29 cellular contexts compared by ENCODE assay signal in genomic region chr10:619710-620109, GRCh38.
DNase-seq lines count a peak whose midpoint lies in the region; ATAC-seq and TF ChIP-seq lines count a peak whose summit lies in the region.
"Had no signal": no experiment of that assay in that cellular context is flagged by ENCODE, and none has a peak within 500 bp of the region (broad histone marks: within the 10 kb centered on the region; RNA-seq: fewer than 3 reads in every experiment).

No MANE protein-coding gene starts in this region.

- TF ChIP-seq CTCF in OCI-LY1 (IDR thresholded peaks at IDR 0.05; ENCODE audit: low read length) (no peak), glutamatergic neuron (IDR thresholded peaks at IDR 0.05; ENCODE audit: partially characterized antibody, unreplicated experiment) (no peak), psoas muscle (IDR thresholded peaks at IDR 0.05) (no peak)
- no peak for TF ChIP-seq CTCF in activated CD8-positive, alpha-beta T cell treated with anti-CD3 and anti-CD28 coated beads for 36 hours (IDR thresholded peaks at IDR 0.05)

- H3K4me3 ChIP-seq in BLaER1 treated with 17β-estradiol and CSF1 and Interleukin-3, amounts not matched to agents 10 nM and 100 nM, result no peak overlapping the region
- H3K4me3 ChIP-seq in OCI-LY1 (ENCODE audit: low read depth, low read length, poor library complexity, severe bottlenecking) (no peak overlapping the region), psoas muscle (no peak overlapping the region)
- H3K4me3 ChIP-seq: ascending aorta, HAP-1 had no signal

- intact Hi-C loops in psoas muscle (cut with DNase I), result loop anchor here (5.0 to 10.0 kb wide), 2 partner anchors 63 to 165 kb away; no protein-coding TSS in a partner anchor
- intact Hi-C loops in activated CD8-positive, alpha-beta T cell treated with anti-CD3 and anti-CD28 coated beads for 36 hours (cut with micrococcal nuclease), result no loop called here

- 80 to 93% (median 82%) methylated on average over 12 of the region's 12 CpGs for WGBS in psoas muscle, 3 donors

- H3K4me1 Mint-ChIP-seq in glutamatergic neuron (ENCODE audit: low read depth, unreplicated experiment), result peaks cover 80% of the 10 kb centered on the region
- peaks cover 2% of the 10 kb centered on the region for H3K4me1 Mint-ChIP-seq in activated CD8-positive, alpha-beta T cell treated with anti-CD3 and anti-CD28 coated beads for 36 hours (ENCODE audit: low read depth)
- H3K4me1 Mint-ChIP-seq: activated T-helper 17 cell treated with anti-CD3 and anti-CD28 coated beads, Interleukin-2, amount 50 U/mL, for 72 hours had no signal

- DNase-seq in glutamatergic neuron, result no peak
- no peak for DNase-seq in psoas muscle
- DNase-seq in KBM-7, result no peak
- no peak for DNase-seq in activated CD8-positive, alpha-beta T cell treated with anti-CD3 and anti-CD28 coated beads for 36 hours
- DNase-seq: activated CD4-positive, alpha-beta T cell treated with anti-CD3 and anti-CD28 coated beads, Interleukin-2, amount 50 U/mL, for 4 hours; activated CD8-positive, alpha-beta memory T cell treated with anti-CD3 and anti-CD28 coated beads, Interleukin-2, amount 50 U/mL, for 48 hours; central memory CD4-positive, alpha-beta T cell; EL; kidney glomerular epithelial cell; mesenchymal stem cell; naive thymus-derived CD4-positive, alpha-beta T cell; NCI-H1105 treated with DMSO at 0.1 percent for 48 hours; NCI-H2029 treated with DMSO at 0.1 percent for 48 hours; NCI-H345; SK-N-SH; stimulated activated CD4-positive, alpha-beta T cell treated with anti-CD3 and anti-CD28 coated beads, Interleukin-2, amount 100 ng/mL, for 48 hours; stimulated activated naive CD4-positive, alpha-beta T cell treated with Interleukin-2 at 50 U/mL for 16 hours had no signal

- CTCF ChIA-PET in activated CD8-positive, alpha-beta T cell treated with anti-CD3 and anti-CD28 coated beads for 36 hours (lab: Charles Lee), result no interaction called here

- H3K27me3 Mint-ChIP-seq in glutamatergic neuron (ENCODE audit: unreplicated experiment), result peaks cover 31% of the 10 kb centered on the region
- H3K27me3 Mint-ChIP-seq in activated CD8-positive, alpha-beta T cell treated with anti-CD3 and anti-CD28 coated beads for 36 hours, result peaks cover 26% of the 10 kb centered on the region

- no peak overlapping the region for H3K27ac Mint-ChIP-seq in glutamatergic neuron (ENCODE audit: unreplicated experiment)
- no peak overlapping the region for H3K27ac Mint-ChIP-seq in activated CD8-positive, alpha-beta T cell treated with anti-CD3 and anti-CD28 coated beads for 36 hours
- H3K27ac Mint-ChIP-seq: activated naive CD8-positive, alpha-beta T cell; activated T-helper 17 cell treated with anti-CD3 and anti-CD28 coated beads, Interleukin-2, amount 50 U/mL, for 72 hours; dendritic cell treated with granulocyte-macrophage colony-stimulating factor and Interleukin-4, amounts not matched to agents 40 ng/mL and 50 ng/mL, for 4 days; naive thymus-derived CD4-positive, alpha-beta T cell; T-helper 2 cell treated with Interferon-gamma antibody and Interleukin-4, amounts not matched to agents 5 μg/mL and 100 μg/mL, for 36 hours; WTC11 had no signal

- in situ Hi-C loops in KBM-7 (cut with MboI; ENCODE audit: low pct_unique_long_range_greater_than_20kb, low sequenced_read_pairs), result no loop called here

- H3F3A ChIP-seq in OCI-LY1 (ENCODE audit: insufficient read depth, low read length), result no peaks in the 10 kb centered on the region

- H3K9ac ChIP-seq in BLaER1 treated with 17β-estradiol and CSF1 and Interleukin-3, amounts not matched to agents 10 nM and 100 nM, result no peak overlapping the region
- H3K9ac ChIP-seq in OCI-LY1 (ENCODE audit: low read length), result peak overlapping the region; percentile 46; the same call in 1 of the 2 replicates
- H3K9ac ChIP-seq: SK-N-SH had no signal

- H3K4me1 ChIP-seq in BLaER1 treated with 17β-estradiol and CSF1 and Interleukin-3, amounts not matched to agents 10 nM and 100 nM, result peaks cover 26 to 51% (median 37%) of the 10 kb centered on the region in 10 experiments
- peaks cover 62% of the 10 kb centered on the region for H3K4me1 ChIP-seq in OCI-LY1 (ENCODE audit: insufficient read depth, low read length, severe bottlenecking)
- peaks cover 73% of the 10 kb centered on the region for H3K4me1 ChIP-seq in psoas muscle

- no peak overlapping the region for H3K27ac ChIP-seq in BLaER1 treated with 17β-estradiol and CSF1 and Interleukin-3, amounts not matched to agents 10 nM and 100 nM
- H3K27ac ChIP-seq in OCI-LY1 (ENCODE audit: low read depth, low read length, poor library complexity, severe bottlenecking) (peak overlapping the region; percentile 92), psoas muscle (peak overlapping the region; percentile 81)
- H3K27ac ChIP-seq: ascending aorta, HL-60 had no signal

- H3K4me2 ChIP-seq in BLaER1 treated with 17β-estradiol and CSF1 and Interleukin-3, amounts not matched to agents 10 nM and 100 nM, result peak overlapping the region; percentile 58 to 83 (median 76)
- H3K4me2 ChIP-seq in OCI-LY1 (ENCODE audit: low read length), result peak overlapping the region; percentile 26
- H3K4me2 ChIP-seq: SK-N-SH had no signal

- H3K9me3 Mint-ChIP-seq in glutamatergic neuron (ENCODE audit: unreplicated experiment), result peaks cover 23% of the 10 kb centered on the region
- H3K9me3 Mint-ChIP-seq in activated CD8-positive, alpha-beta T cell treated with anti-CD3 and anti-CD28 coated beads for 36 hours, result no peaks in the 10 kb centered on the region
- H3K9me3 Mint-ChIP-seq: activated T-helper 17 cell treated with anti-CD3 and anti-CD28 coated beads, Interleukin-2, amount 50 U/mL, for 72 hours; dendritic cell treated with granulocyte-macrophage colony-stimulating factor and Interleukin-4, amounts not matched to agents 40 ng/mL and 50 ng/mL, for 4 days; naive thymus-derived CD4-positive, alpha-beta T cell; T-helper 2 cell treated with Interferon-gamma antibody and Interleukin-4, amounts not matched to agents 5 μg/mL and 100 μg/mL, for 36 hours; WTC11 had no signal

- POLR2A ChIA-PET in activated CD8-positive, alpha-beta T cell treated with anti-CD3 and anti-CD28 coated beads for 36 hours (lab: Charles Lee), result no interaction called here

- H3K79me2 ChIP-seq in OCI-LY1 (ENCODE audit: insufficient read depth, low read length), result no peaks in the 10 kb centered on the region

- peaks cover 6 to 97% (median 25%) of the 10 kb centered on the region in 11 experiments; a peak in 17 of 22 replicates for H3K27me3 ChIP-seq in BLaER1 treated with 17β-estradiol and CSF1 and Interleukin-3, amounts not matched to agents 10 nM and 100 nM
- H3K27me3 ChIP-seq in OCI-LY1 (ENCODE audit: insufficient read depth, low read length) (no peaks in the 10 kb centered on the region; the same call in 1 of the 2 replicates), psoas muscle (ENCODE audit: insufficient read depth in 3 of 3, low read length in 2 of 3) (no peaks in the 10 kb centered on the region)
- H3K27me3 ChIP-seq: ascending aorta had no signal

- no peaks in the 10 kb centered on the region for H3K36me3 ChIP-seq in BLaER1 treated with 17β-estradiol and CSF1 and Interleukin-3, amounts not matched to agents 10 nM and 100 nM
- no peaks in the 10 kb centered on the region for H3K36me3 ChIP-seq in OCI-LY1 (ENCODE audit: insufficient read depth, low read length)
- no peaks in the 10 kb centered on the region for H3K36me3 ChIP-seq in psoas muscle (ENCODE audit: insufficient read depth in 1 of 2, low read depth in 1 of 2)
- H3K36me3 ChIP-seq: ascending aorta, HAP-1 had no signal

- H3K9me2 ChIP-seq in OCI-LY1 (ENCODE audit: low read depth, low read length), result no peaks in the 10 kb centered on the region
- H3K9me2 ChIP-seq: SK-N-SH had no signal

- H4K20me1 ChIP-seq in BLaER1 treated with 17β-estradiol and CSF1 and Interleukin-3, amounts not matched to agents 10 nM and 100 nM, result peaks cover 72 to 98% (median 95%) of the 10 kb centered on the region in 11 experiments; a peak in 21 of 22 replicates
- no peaks in the 10 kb centered on the region for H4K20me1 ChIP-seq in OCI-LY1 (ENCODE audit: insufficient read depth, low read length)

- ATAC-seq in psoas muscle, result no peak
- ATAC-seq in GM18858 (IDR thresholded peaks at IDR 0.05; ENCODE audit: unreplicated experiment), result no peak
- ATAC-seq in HG03521 (IDR thresholded peaks at IDR 0.05; ENCODE audit: unreplicated experiment), result no peak
- no peak for ATAC-seq in activated CD8-positive, alpha-beta T cell treated with anti-CD3 and anti-CD28 coated beads for 36 hours
- ATAC-seq: activated T-helper 17 cell treated with anti-CD3 and anti-CD28 coated beads, Interleukin-2, amount 50 U/mL, for 72 hours; naive thymus-derived CD4-positive, alpha-beta T cell; WTC11 had no signal

- H3K36me3 Mint-ChIP-seq in glutamatergic neuron (ENCODE audit: unreplicated experiment), result no peaks in the 10 kb centered on the region
- no peaks in the 10 kb centered on the region for H3K36me3 Mint-ChIP-seq in activated CD8-positive, alpha-beta T cell treated with anti-CD3 and anti-CD28 coated beads for 36 hours (ENCODE audit: low read depth)
- H3K36me3 Mint-ChIP-seq: activated naive CD8-positive, alpha-beta T cell; naive thymus-derived CD4-positive, alpha-beta T cell; WTC11 had no signal

- H2AFZ ChIP-seq in OCI-LY1 (ENCODE audit: low read length), result no peak overlapping the region

- H3K9me3 ChIP-seq in BLaER1 treated with 17β-estradiol and CSF1 and Interleukin-3, amounts not matched to agents 10 nM and 100 nM (replicated peaks in 1 of 11), result no peaks in the 10 kb centered on the region
- no peaks in the 10 kb centered on the region for H3K9me3 ChIP-seq in OCI-LY1 (ENCODE audit: low read length)
- no peaks in the 10 kb centered on the region for H3K9me3 ChIP-seq in psoas muscle
- H3K9me3 ChIP-seq: ascending aorta, HAP-1, SK-N-SH had no signal

- H3K4me3 Mint-ChIP-seq in glutamatergic neuron (ENCODE audit: unreplicated experiment), result peak overlapping the region; percentile 36
- no peak overlapping the region for H3K4me3 Mint-ChIP-seq in activated CD8-positive, alpha-beta T cell treated with anti-CD3 and anti-CD28 coated beads for 36 hours
- H3K4me3 Mint-ChIP-seq: activated naive CD8-positive, alpha-beta T cell; activated T-helper 17 cell treated with anti-CD3 and anti-CD28 coated beads, Interleukin-2, amount 50 U/mL, for 72 hours; dendritic cell treated with granulocyte-macrophage colony-stimulating factor and Interleukin-4, amounts not matched to agents 40 ng/mL and 50 ng/mL, for 4 days; naive thymus-derived CD4-positive, alpha-beta T cell; T-helper 2 cell treated with Interferon-gamma antibody and Interleukin-4, amounts not matched to agents 5 μg/mL and 100 μg/mL, for 36 hours; WTC11 had no signal

Comparison
In these comparisons a context has a peak if more than half of its experiments do, and no peak if none do; other contexts are left out.
1. H3K27ac ChIP-seq: peak in OCI-LY1 (single experiment) and psoas muscle (single experiment); none in BLaER1 treated with 17β-estradiol and CSF1 and Interleukin-3, amounts not matched to agents 10 nM and 100 nM (0 of 11).